Comparison of ENCODE assay signal across 10 cellular contexts in the genomic region with DNA sequence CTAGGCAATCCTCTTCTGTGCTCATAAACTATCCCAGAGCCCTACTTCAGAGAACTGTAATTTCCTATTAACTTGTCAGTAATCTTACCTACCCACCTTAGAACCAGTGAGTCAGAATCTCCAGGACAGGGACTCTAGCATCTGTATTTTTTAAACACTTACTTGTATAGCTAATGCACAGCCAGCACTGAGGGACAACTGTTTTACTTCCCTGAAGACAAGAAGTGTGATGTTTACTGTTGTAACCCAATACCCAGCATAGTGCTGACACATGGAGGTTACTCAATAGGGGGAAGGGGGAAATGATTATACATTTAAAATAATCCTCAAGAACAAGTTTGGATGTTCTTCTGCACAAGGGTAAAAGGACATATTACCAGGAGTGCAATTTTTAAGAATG.
DNase-seq lines count a peak whose midpoint lies in the region; ATAC-seq lines count a peak whose summit lies in the region.
"Had no signal": no experiment of that assay in that cellular context is flagged by ENCODE, and none has a peak within 500 bp of the region (broad histone marks: within the 10 kb centered on the region; RNA-seq: fewer than 3 reads in every experiment).

No MANE protein-coding gene starts in this region.

- DNase-seq in DMS53 treated with DMSO at 0.1 percent for 48 hours (lab: John Stamatoyannopoulos, UW; ENCODE audit: unreplicated experiment) (peak; percentile 79), Kasumi-1 (lab: John Stamatoyannopoulos, UW) (peak; percentile 18 to 22), SK-N-MC (ENCODE audit: low read depth, low spot score) (no peak), iris pigment epithelial cell (ENCODE audit: low read depth) (peak; percentile 88), NCI-H774 (lab: John Stamatoyannopoulos, UW) (no peak), ACHN (no peak)
- no peak for DNase-seq in stimulated activated CD4-positive, alpha-beta T cell treated with anti-CD3 and anti-CD28 coated beads, Interleukin-15, amount 100 ng/mL, for 24 hours
- DNase-seq: activated naive CD4-positive, alpha-beta T cell; immature natural killer cell had no signal

- no peaks in the 10 kb centered on the region for H3K36me3 ChIP-seq in SK-N-MC (ENCODE audit: insufficient read depth, low read length)

- no peak for ATAC-seq in HG03159 (IDR thresholded peaks at IDR 0.05; ENCODE audit: unreplicated experiment)

- in situ Hi-C loops in ACHN (cut with HindIII; ENCODE audit: low pct_ligation_motif_present, low pct_unique_long_range_greater_than_20kb, low sequenced_read_pairs), result no loop called here

- no peak overlapping the region for H3K9ac ChIP-seq in SK-N-MC (ENCODE audit: insufficient read length)

- H3K4me3 ChIP-seq in SK-N-MC, result 0 out of 2 replicates have a peak overlapping the region, but pooled peaks have one; percentile 5

- no peaks in the 10 kb centered on the region for H3K9me3 ChIP-seq in SK-N-MC (ENCODE audit: low read depth, low read length)

- no peak overlapping the region for H3K27ac ChIP-seq in SK-N-MC

Comparison
In these comparisons a context has a peak if more than half of its experiments do, and no peak if none do; other contexts are left out.
1. DNase-seq: peak in DMS53 treated with DMSO at 0.1 percent for 48 hours (single experiment), Kasumi-1 (2 of 2) and iris pigment epithelial cell (single experiment); none in SK-N-MC (single experiment), NCI-H774 (single experiment), stimulated activated CD4-positive, alpha-beta T cell treated with anti-CD3 and anti-CD28 coated beads, Interleukin-15, amount 100 ng/mL, for 24 hours (single experiment) and ACHN (single experiment).